Comparison of ENCODE assay signal across 1 cellular context in the genomic region with DNA sequence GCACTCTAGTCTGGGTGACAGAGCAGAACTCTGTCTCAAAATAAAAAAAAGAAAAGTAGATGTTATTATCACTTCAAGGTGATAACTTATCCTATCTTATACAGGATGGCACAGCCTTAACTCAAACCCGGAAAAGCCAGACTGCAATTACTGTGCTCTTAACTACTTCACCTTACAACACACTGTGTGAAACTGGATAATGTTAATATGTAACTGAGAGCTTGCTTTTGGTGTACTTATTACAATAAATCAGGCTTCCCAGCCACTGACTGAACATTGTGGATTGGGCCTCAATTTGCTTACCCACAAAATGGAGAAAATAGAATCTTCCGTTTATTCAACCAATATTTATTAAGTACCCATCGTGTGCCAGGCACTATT.
TF ChIP-seq lines count a peak whose summit lies in the region.

No MANE protein-coding gene starts in this region.

TF ChIP-seq in WTC11, 78 proteins besides CTCF, POLR2A, EP300 and RAD21 (continued from another document):
- TF ChIP-seq ESRRA (CRISPR knock-in tag; IDR thresholded peaks at IDR 0.05; ENCODE audit: borderline replicate concordance): no peak
